ENCODE assay signal across 8 cellular contexts in genomic region chr10:53370347-53370746, GRCh38.
"Had no signal": no experiment of that assay in that cellular context is flagged by ENCODE, and none has a peak within 500 bp of the region (broad histone marks: within the 10 kb centered on the region; RNA-seq: fewer than 3 reads in every experiment).

No MANE protein-coding gene starts in this region.

- FAIRE-seq: G401.6, GM12878, GM12891, GM12892, GM18507, GM19239 had no signal

- ATAC-seq: GM12878 had no signal

- H3K4me3 ChIP-seq: GM12878 had no signal

- DNase-seq: GDM1, GF-D8 had no signal
